2 cellular contexts compared by ENCODE assay signal in genomic region chr7:1970895-1971294, GRCh38.
TF ChIP-seq lines count a peak whose summit lies in the region.

No MANE protein-coding gene starts in this region.

TF ChIP-seq in HepG2, 621 proteins besides CTCF, POLR2A, EP300 and RAD21:
- no peak for TF ChIP-seq ZNF263 (CRISPR knock-in tag; IDR thresholded peaks at IDR 0.05)
- TF ChIP-seq AGO1 (IDR thresholded peaks at IDR 0.05; ENCODE audit: low read depth, low read length, poor library complexity, severe bottlenecking): no peak
- no peak for TF ChIP-seq SOX5 (CRISPR knock-in tag; IDR thresholded peaks at IDR 0.05; ENCODE audit: borderline replicate concordance)
- TF ChIP-seq ZNF34 (CRISPR knock-in tag; IDR thresholded peaks at IDR 0.05; ENCODE audit: borderline replicate concordance): no peak
- no peak for TF ChIP-seq ZNF556 (CRISPR knock-in tag; IDR thresholded peaks at IDR 0.05; ENCODE audit: borderline replicate concordance)
- no peak for TF ChIP-seq KLF16 (CRISPR knock-in tag; IDR thresholded peaks at IDR 0.05)
- TF ChIP-seq RBFOX2 (IDR thresholded peaks at IDR 0.05; ENCODE audit: low read depth, low read length): no peak
- TF ChIP-seq ZNF407 (CRISPR knock-in tag; IDR thresholded peaks at IDR 0.05; ENCODE audit: not compliant biosample characterization): no peak
- no peak for TF ChIP-seq MED8 (CRISPR knock-in tag; IDR thresholded peaks at IDR 0.05; ENCODE audit: insufficient replicate concordance)
- no peak for TF ChIP-seq ETS1 (CRISPR knock-in tag; IDR thresholded peaks at IDR 0.05)

TF ChIP-seq in H1, 55 proteins besides CTCF, POLR2A, EP300 and RAD21:
- no peak for TF ChIP-seq GABPA (IDR thresholded peaks at IDR 0.05; ENCODE audit: borderline replicate concordance, insufficient read depth, low read length)
- no peak for TF ChIP-seq CBX5 (IDR thresholded peaks at IDR 0.05; ENCODE audit: low read depth, low read length)
- no peak for TF ChIP-seq CHD2 (IDR thresholded peaks at IDR 0.05; ENCODE audit: low read length)
- TF ChIP-seq SP1 (IDR thresholded peaks at IDR 0.05; ENCODE audit: low read depth, low read length): no peak
- no peak for TF ChIP-seq JUND (IDR thresholded peaks at IDR 0.05; ENCODE audit: low read length)
- TF ChIP-seq SIN3A (conservative IDR thresholded peaks at IDR 0.05 in 1 of 2, IDR thresholded peaks at IDR 0.05 in 1 of 2; ENCODE audit: low read depth in 1 of 2, low read length in 2 of 2): no peak
- no peak for TF ChIP-seq TAF1 (IDR thresholded peaks at IDR 0.05; ENCODE audit: low read depth, low read length)
- no peak for TF ChIP-seq ATF3 (IDR thresholded peaks at IDR 0.05; ENCODE audit: insufficient read depth, low read depth, low read length)
